Comparison of ENCODE assay signal across 2 cellular contexts in genomic region chr17:66301418-66301863, GRCh38.
TF ChIP-seq lines count a peak whose summit lies in the region.

No MANE protein-coding gene starts in this region.

TF ChIP-seq in HCT116, 20 proteins besides CTCF, POLR2A, EP300 and RAD21 (continued from another document):
- TF ChIP-seq, protein P1, sequence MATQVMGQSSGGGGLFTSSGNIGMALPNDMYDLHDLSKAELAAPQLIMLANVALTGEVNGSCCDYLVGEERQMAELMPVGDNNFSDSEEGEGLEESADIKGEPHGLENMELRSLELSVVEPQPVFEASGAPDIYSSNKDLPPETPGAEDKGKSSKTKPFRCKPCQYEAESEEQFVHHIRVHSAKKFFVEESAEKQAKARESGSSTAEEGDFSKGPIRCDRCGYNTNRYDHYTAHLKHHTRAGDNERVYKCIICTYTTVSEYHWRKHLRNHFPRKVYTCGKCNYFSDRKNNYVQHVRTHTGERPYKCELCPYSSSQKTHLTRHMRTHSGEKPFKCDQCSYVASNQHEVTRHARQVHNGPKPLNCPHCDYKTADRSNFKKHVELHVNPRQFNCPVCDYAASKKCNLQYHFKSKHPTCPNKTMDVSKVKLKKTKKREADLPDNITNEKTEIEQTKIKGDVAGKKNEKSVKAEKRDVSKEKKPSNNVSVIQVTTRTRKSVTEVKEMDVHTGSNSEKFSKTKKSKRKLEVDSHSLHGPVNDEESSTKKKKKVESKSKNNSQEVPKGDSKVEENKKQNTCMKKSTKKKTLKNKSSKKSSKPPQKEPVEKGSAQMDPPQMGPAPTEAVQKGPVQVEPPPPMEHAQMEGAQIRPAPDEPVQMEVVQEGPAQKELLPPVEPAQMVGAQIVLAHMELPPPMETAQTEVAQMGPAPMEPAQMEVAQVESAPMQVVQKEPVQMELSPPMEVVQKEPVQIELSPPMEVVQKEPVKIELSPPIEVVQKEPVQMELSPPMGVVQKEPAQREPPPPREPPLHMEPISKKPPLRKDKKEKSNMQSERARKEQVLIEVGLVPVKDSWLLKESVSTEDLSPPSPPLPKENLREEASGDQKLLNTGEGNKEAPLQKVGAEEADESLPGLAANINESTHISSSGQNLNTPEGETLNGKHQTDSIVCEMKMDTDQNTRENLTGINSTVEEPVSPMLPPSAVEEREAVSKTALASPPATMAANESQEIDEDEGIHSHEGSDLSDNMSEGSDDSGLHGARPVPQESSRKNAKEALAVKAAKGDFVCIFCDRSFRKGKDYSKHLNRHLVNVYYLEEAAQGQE (IDR thresholded peaks at IDR 0.05; ENCODE audit: low read depth): no peak
- TF ChIP-seq CEBPB (IDR thresholded peaks at IDR 0.05; ENCODE audit: low read depth) (no peak), YY1 (IDR thresholded peaks at IDR 0.05; ENCODE audit: extremely low read depth, insufficient replicate concordance, low read depth, low read length) (no peak), SP1 (IDR thresholded peaks at IDR 0.05; ENCODE audit: low read depth) (no peak), TCF7L2 (IDR thresholded peaks at IDR 0.05; ENCODE audit: borderline replicate concordance, extremely low read depth, insufficient read depth, insufficient read length) (no peak), POLR2AphosphoS5 (IDR thresholded peaks at IDR 0.05; ENCODE audit: low read depth, low read length) (no peak), EGR1 (IDR thresholded peaks at IDR 0.05; ENCODE audit: low read depth) (no peak), CBX3 (IDR thresholded peaks at IDR 0.05; ENCODE audit: low read depth) (no peak), JUND (IDR thresholded peaks at IDR 0.05) (no peak), SRF (IDR thresholded peaks at IDR 0.05; ENCODE audit: low read depth) (no peak), ELF1 (IDR thresholded peaks at IDR 0.05; ENCODE audit: borderline replicate concordance, low read depth) (no peak), SIN3A (IDR thresholded peaks at IDR 0.05; ENCODE audit: low read depth) (no peak), EZH2 (IDR thresholded peaks at IDR 0.05) (no peak), ATF3 (IDR thresholded peaks at IDR 0.05) (no peak)
- TF ChIP-seq, protein P2, sequence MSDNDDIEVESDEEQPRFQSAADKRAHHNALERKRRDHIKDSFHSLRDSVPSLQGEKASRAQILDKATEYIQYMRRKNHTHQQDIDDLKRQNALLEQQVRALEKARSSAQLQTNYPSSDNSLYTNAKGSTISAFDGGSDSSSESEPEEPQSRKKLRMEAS (IDR thresholded peaks at IDR 0.05): no peak

TF ChIP-seq in WTC11, 78 proteins besides CTCF, POLR2A, EP300 and RAD21 (continued from another document):
- TF ChIP-seq, protein P3, sequence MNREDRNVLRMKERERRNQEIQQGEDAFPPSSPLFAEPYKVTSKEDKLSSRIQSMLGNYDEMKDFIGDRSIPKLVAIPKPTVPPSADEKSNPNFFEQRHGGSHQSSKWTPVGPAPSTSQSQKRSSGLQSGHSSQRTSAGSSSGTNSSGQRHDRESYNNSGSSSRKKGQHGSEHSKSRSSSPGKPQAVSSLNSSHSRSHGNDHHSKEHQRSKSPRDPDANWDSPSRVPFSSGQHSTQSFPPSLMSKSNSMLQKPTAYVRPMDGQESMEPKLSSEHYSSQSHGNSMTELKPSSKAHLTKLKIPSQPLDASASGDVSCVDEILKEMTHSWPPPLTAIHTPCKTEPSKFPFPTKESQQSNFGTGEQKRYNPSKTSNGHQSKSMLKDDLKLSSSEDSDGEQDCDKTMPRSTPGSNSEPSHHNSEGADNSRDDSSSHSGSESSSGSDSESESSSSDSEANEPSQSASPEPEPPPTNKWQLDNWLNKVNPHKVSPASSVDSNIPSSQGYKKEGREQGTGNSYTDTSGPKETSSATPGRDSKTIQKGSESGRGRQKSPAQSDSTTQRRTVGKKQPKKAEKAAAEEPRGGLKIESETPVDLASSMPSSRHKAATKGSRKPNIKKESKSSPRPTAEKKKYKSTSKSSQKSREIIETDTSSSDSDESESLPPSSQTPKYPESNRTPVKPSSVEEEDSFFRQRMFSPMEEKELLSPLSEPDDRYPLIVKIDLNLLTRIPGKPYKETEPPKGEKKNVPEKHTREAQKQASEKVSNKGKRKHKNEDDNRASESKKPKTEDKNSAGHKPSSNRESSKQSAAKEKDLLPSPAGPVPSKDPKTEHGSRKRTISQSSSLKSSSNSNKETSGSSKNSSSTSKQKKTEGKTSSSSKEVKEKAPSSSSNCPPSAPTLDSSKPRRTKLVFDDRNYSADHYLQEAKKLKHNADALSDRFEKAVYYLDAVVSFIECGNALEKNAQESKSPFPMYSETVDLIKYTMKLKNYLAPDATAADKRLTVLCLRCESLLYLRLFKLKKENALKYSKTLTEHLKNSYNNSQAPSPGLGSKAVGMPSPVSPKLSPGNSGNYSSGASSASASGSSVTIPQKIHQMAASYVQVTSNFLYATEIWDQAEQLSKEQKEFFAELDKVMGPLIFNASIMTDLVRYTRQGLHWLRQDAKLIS (CRISPR knock-in tag; IDR thresholded peaks at IDR 0.05; ENCODE audit: borderline replicate concordance): no peak
- TF ChIP-seq ATF2 (CRISPR knock-in tag; IDR thresholded peaks at IDR 0.05; ENCODE audit: borderline replicate concordance, low read depth) (no peak), ZNF423 (CRISPR knock-in tag; IDR thresholded peaks at IDR 0.05) (no peak), GRHL2 (CRISPR knock-in tag; IDR thresholded peaks at IDR 0.05; ENCODE audit: insufficient replicate concordance, severe bottlenecking) (no peak), E2F4 (CRISPR knock-in tag; IDR thresholded peaks at IDR 0.05; ENCODE audit: borderline replicate concordance, low read depth) (no peak), ELF4 (CRISPR knock-in tag; IDR thresholded peaks at IDR 0.05; ENCODE audit: low read depth) (no peak), ZNF396 (CRISPR knock-in tag; IDR thresholded peaks at IDR 0.05; ENCODE audit: borderline replicate concordance) (no peak), NFYB (CRISPR knock-in tag; conservative IDR thresholded peaks at IDR 0.05; ENCODE audit: low read depth) (no peak), ZNF232 (CRISPR knock-in tag; IDR thresholded peaks at IDR 0.05) (no peak)
- TF ChIP-seq, protein P4, sequence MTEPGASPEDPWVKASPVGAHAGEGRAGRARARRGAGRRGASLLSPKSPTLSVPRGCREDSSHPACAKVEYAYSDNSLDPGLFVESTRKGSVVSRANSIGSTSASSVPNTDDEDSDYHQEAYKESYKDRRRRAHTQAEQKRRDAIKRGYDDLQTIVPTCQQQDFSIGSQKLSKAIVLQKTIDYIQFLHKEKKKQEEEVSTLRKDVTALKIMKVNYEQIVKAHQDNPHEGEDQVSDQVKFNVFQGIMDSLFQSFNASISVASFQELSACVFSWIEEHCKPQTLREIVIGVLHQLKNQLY (CRISPR knock-in tag; IDR thresholded peaks at IDR 0.05): no peak
- TF ChIP-seq, protein P5, sequence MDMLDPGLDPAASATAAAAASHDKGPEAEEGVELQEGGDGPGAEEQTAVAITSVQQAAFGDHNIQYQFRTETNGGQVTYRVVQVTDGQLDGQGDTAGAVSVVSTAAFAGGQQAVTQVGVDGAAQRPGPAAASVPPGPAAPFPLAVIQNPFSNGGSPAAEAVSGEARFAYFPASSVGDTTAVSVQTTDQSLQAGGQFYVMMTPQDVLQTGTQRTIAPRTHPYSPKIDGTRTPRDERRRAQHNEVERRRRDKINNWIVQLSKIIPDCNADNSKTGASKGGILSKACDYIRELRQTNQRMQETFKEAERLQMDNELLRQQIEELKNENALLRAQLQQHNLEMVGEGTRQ (CRISPR knock-in tag; IDR thresholded peaks at IDR 0.05): no peak
